20 cellular contexts compared by ENCODE assay signal in genomic region chr22:25775501-25775900, GRCh38. TPM values are rescaled to one million over a fixed set of nuclear protein-coding genes. Genes with fewer than 3 reads are reported as not detected.
DNase-seq lines count a peak whose midpoint lies in the region; ATAC-seq lines count a peak whose summit lies in the region.
"Had no signal": no experiment of that assay in that cellular context is flagged by ENCODE, and none has a peak within 500 bp of the region (broad histone marks: within the 10 kb centered on the region; RNA-seq: fewer than 3 reads in every experiment).

No MANE protein-coding gene starts in this region.

- no peak overlapping the region for H3K9ac ChIP-seq in mesendoderm (ENCODE audit: low read length)
- H3K9ac ChIP-seq: BLaER1 had no signal

- no peak overlapping the region for H3K4ac ChIP-seq in mesendoderm (ENCODE audit: low read depth, low read length)

- no CpG with 5 or more reads among the region's 8 CpGs for WGBS in mesendoderm (ENCODE audit: extremely low coverage, insufficient coverage, low lambda C conversion rate)

- no peak overlapping the region for H3K4me3 Mint-ChIP-seq in stimulated activated naive CD8-positive, alpha-beta T cell treated with anti-CD3 and anti-CD28 coated beads, Interleukin-15, amount 100 ng/mL, for 72 hours
- H3K4me3 Mint-ChIP-seq: activated CD8-positive, alpha-beta T cell treated with anti-CD3 and anti-CD28 coated beads for 36 hours had no signal

- no peak overlapping the region for H2AK5ac ChIP-seq in mesendoderm (ENCODE audit: low read length)

- no peak overlapping the region for H3K27ac ChIP-seq in mesendoderm (ENCODE audit: low read depth, low read length)
- H3K27ac ChIP-seq: BLaER1, tibial nerve had no signal

- H4K5ac ChIP-seq in mesendoderm (ENCODE audit: low read length), result no peak overlapping the region

- no peaks in the 10 kb centered on the region for H3K27me3 ChIP-seq in mesendoderm (ENCODE audit: insufficient read depth, low read length, poor library complexity)
- H3K27me3 ChIP-seq: BLaER1, gastrocnemius medialis, MG63, tibial nerve had no signal

- no peak overlapping the region for H3K56ac ChIP-seq in mesendoderm (ENCODE audit: low read length)

- no peak overlapping the region for H3K18ac ChIP-seq in mesendoderm (ENCODE audit: low read length)

- no peak for ATAC-seq in stimulated activated naive CD8-positive, alpha-beta T cell treated with anti-CD3 and anti-CD28 coated beads, Interleukin-15, amount 100 ng/mL, for 72 hours
- ATAC-seq: activated CD8-positive, alpha-beta T cell treated with anti-CD3 and anti-CD28 coated beads for 36 hours; gastrocnemius medialis had no signal

- no peaks in the 10 kb centered on the region for H3K27me3 Mint-ChIP-seq in stimulated activated naive CD8-positive, alpha-beta T cell treated with anti-CD3 and anti-CD28 coated beads, Interleukin-15, amount 100 ng/mL, for 72 hours

- no peak overlapping the region for H3K4me3 ChIP-seq in mesendoderm (ENCODE audit: low read length)
- H3K4me3 ChIP-seq: BLaER1, gastrocnemius medialis, MG63, tibial nerve had no signal

- no peak overlapping the region for H2BK5ac ChIP-seq in mesendoderm (ENCODE audit: low read length)

- no peak overlapping the region for H4K8ac ChIP-seq in mesendoderm (ENCODE audit: low read depth, low read length)

- H3K4me2 ChIP-seq in mesendoderm (ENCODE audit: low read length), result no peak overlapping the region
- H3K4me2 ChIP-seq: BLaER1 had no signal

- peak overlapping the region in 1 of 2 donors; percentile 28 for H3K27ac Mint-ChIP-seq in stimulated activated naive CD8-positive, alpha-beta T cell treated with anti-CD3 and anti-CD28 coated beads, Interleukin-15, amount 100 ng/mL, for 72 hours
- H3K27ac Mint-ChIP-seq: activated CD8-positive, alpha-beta T cell treated with anti-CD3 and anti-CD28 coated beads for 36 hours; activated T-helper 2 cell treated with anti-CD3 and anti-CD28 coated beads, Interferon-gamma antibody, Interleukin-2, Interleukin-4, amounts not matched to agents 10 μg/mL and 5 μg/mL and 100 μg/mL, durations not matched to agents 14 hours and 24 hours and 36 hours had no signal

- intact Hi-C loops in head of caudate nucleus (cut with DNase I), result loop anchor here (10.0 kb wide), 1 partner anchor 559 kb away; no protein-coding TSS in a partner anchor

- H3K36me3 ChIP-seq in mesendoderm (ENCODE audit: control insufficient read depth, insufficient read depth, low read length), result no peaks in the 10 kb centered on the region
- H3K36me3 ChIP-seq: BLaER1, MG63, tibial nerve had no signal

- H3K79me2 ChIP-seq in mesendoderm (ENCODE audit: control insufficient read depth, insufficient read depth, low read length), result no peaks in the 10 kb centered on the region

- H3K23ac ChIP-seq in mesendoderm (ENCODE audit: low read length), result no peak overlapping the region

- peaks cover 0 to 2% of the 10 kb centered on the region in 2 donors for H3K9me3 Mint-ChIP-seq in stimulated activated naive CD8-positive, alpha-beta T cell treated with anti-CD3 and anti-CD28 coated beads, Interleukin-15, amount 100 ng/mL, for 72 hours
- H3K9me3 Mint-ChIP-seq: activated CD8-positive, alpha-beta T cell treated with anti-CD3 and anti-CD28 coated beads for 36 hours had no signal

- DNase-seq in ELF-1 (ENCODE audit: low read depth, low spot score) (peak; percentile 62), NCI-H69 (lab: John Stamatoyannopoulos, UW) (peak; percentile 38), cerebellum (ENCODE audit: low spot score) (peak; percentile 58), mesendoderm (peak; percentile 79), NCI-H345 (lab: John Stamatoyannopoulos, UW) (no peak), head of caudate nucleus (no peak), midbrain (lab: John Stamatoyannopoulos, UW) (no peak)
- no peak for DNase-seq in stimulated activated naive CD8-positive, alpha-beta T cell treated with anti-CD3 and anti-CD28 coated beads, Interleukin-15, amount 100 ng/mL, for 72 hours
- DNase-seq: activated CD8-positive, alpha-beta T cell treated with anti-CD3 and anti-CD28 coated beads for 36 hours; DND-41; effector CD8-positive, alpha-beta T cell; gastrocnemius medialis; kidney; MG63; NCI-H2081; stimulated activated CD4-positive, alpha-beta T cell treated with anti-CD3 and anti-CD28 coated beads, Interleukin-2, amount 100 ng/mL, for 24 hours; stimulated activated CD8-positive, alpha-beta memory T cell treated with anti-CD3 and anti-CD28 coated beads, Interleukin-4, amount 100 ng/mL, for 48 hours had no signal

- H3K4me1 Mint-ChIP-seq in stimulated activated naive CD8-positive, alpha-beta T cell treated with anti-CD3 and anti-CD28 coated beads, Interleukin-15, amount 100 ng/mL, for 72 hours, result peaks cover 35% of the 10 kb centered on the region

- no peak overlapping the region for H2BK15ac ChIP-seq in mesendoderm (replicated peaks; ENCODE audit: low read depth)

- no peaks in the 10 kb centered on the region for H3K79me1 ChIP-seq in mesendoderm (ENCODE audit: low read length)

- no peaks in the 10 kb centered on the region for H3K4me1 ChIP-seq in mesendoderm (ENCODE audit: control insufficient read depth, low read depth, low read length)
- H3K4me1 ChIP-seq: gastrocnemius medialis, tibial nerve had no signal

- no peak overlapping the region for H2BK120ac ChIP-seq in mesendoderm (ENCODE audit: low read depth, low read length)

RNA-seq across cellular contexts. Expression of gene MYO18B, which starts 33.5 kb away (rescaled TPM):
- total RNA-seq in cerebellum, result 0.36 TPM
- 0.18 TPM for polyA plus RNA-seq in mesendoderm (2013, experiment 1 of 2)
- 0.13 TPM for polyA plus RNA-seq in mesendoderm (2013, experiment 2 of 2)

Comparison
In these comparisons a context has a peak if more than half of its experiments do, and no peak if none do; other contexts are left out.
1. DNase-seq: peak in ELF-1 (single experiment), NCI-H69 (single experiment), cerebellum (single experiment) and mesendoderm (single experiment); none in stimulated activated naive CD8-positive, alpha-beta T cell treated with anti-CD3 and anti-CD28 coated beads, Interleukin-15, amount 100 ng/mL, for 72 hours (0 of 2), NCI-H345 (single experiment), head of caudate nucleus (0 of 42) and midbrain (single experiment).